Comparison of ENCODE assay signal across 19 cellular contexts in genomic region chr9:124513374-124513994, GRCh38. TPM values are rescaled to one million over a fixed set of nuclear protein-coding genes. Genes with fewer than 3 reads are reported as not detected.
DNase-seq lines count a peak whose midpoint lies in the region; ATAC-seq and TF ChIP-seq lines count a peak whose summit lies in the region.
"Had no signal": no experiment of that assay in that cellular context is flagged by ENCODE, and none has a peak within 500 bp of the region (broad histone marks: within the 10 kb centered on the region; RNA-seq: fewer than 3 reads in every experiment).

No MANE protein-coding gene starts in this region.

- H3K4me1 Mint-ChIP-seq in brain: peaks cover 45% of the 10 kb centered on the region
- peaks cover 0 to 4% of the 10 kb centered on the region in 2 donors for H3K4me1 Mint-ChIP-seq in effector memory CD8-positive, alpha-beta T cell (ENCODE audit: low read depth in 2 of 2)

- no peak overlapping the region for H3K4me3 ChIP-seq in upper lobe of right lung
- no peak overlapping the region for H3K4me3 ChIP-seq in suprapubic skin
- H3K4me3 ChIP-seq: thoracic aorta had no signal

- H3K27me3 ChIP-seq in upper lobe of right lung (no peaks in the 10 kb centered on the region), suprapubic skin (peaks cover 3% of the 10 kb centered on the region)

- peak; percentile 69 for DNase-seq in Right ventricle myocardium inferior (ENCODE audit: missing footprints)
- no peak for DNase-seq in cardiac septum (ENCODE audit: low spot score)
- peak; percentile 13 for DNase-seq in OCI-M1 (lab: John Stamatoyannopoulos, UW)
- no peak for DNase-seq in upper lobe of right lung
- DNase-seq in effector memory CD8-positive, alpha-beta T cell: no peak
- DNase-seq in suprapubic skin (ENCODE audit: low spot score in 2 of 2): no peak
- DNase-seq in amniotic stem cell (lab: John Stamatoyannopoulos, UW): no peak
- DNase-seq: activated CD4-positive, alpha-beta T cell treated with anti-CD3 and anti-CD28 coated beads for 36 hours; activated T-cell treated with anti-CD3 and anti-CD28 coated beads, Interleukin-2, amount 50 U/mL, for 48 hours; mesenchymal stem cell; NCI-H187 treated with DMSO at 0.1 percent for 48 hours; NCI-H82; occipital lobe; stimulated activated CD4-positive, alpha-beta T cell treated with anti-CD3 and anti-CD28 coated beads, Interleukin-12 subunit alpha, Interleukin-12 subunit beta, amount 100 ng/mL, for 4 hours had no signal

- H3K9me3 ChIP-seq in upper lobe of right lung (no peaks in the 10 kb centered on the region), suprapubic skin (no peaks in the 10 kb centered on the region)
- H3K9me3 ChIP-seq: thoracic aorta had no signal

- H3K27ac ChIP-seq in upper lobe of right lung (no peak overlapping the region), suprapubic skin (no peak overlapping the region)
- H3K27ac ChIP-seq: KMS-11, thoracic aorta had no signal

- peak overlapping the region in 3 of 5 experiments; percentile 7 to 48 (median 8) for H3K27ac Mint-ChIP-seq in brain
- no peak overlapping the region for H3K27ac Mint-ChIP-seq in effector memory CD8-positive, alpha-beta T cell
- H3K27ac Mint-ChIP-seq: activated CD4-positive, alpha-beta T cell treated with anti-CD3 and anti-CD28 coated beads for 36 hours had no signal

- no peaks in the 10 kb centered on the region for H3K9me3 Mint-ChIP-seq in brain
- no peaks in the 10 kb centered on the region for H3K9me3 Mint-ChIP-seq in effector memory CD8-positive, alpha-beta T cell

- TF ChIP-seq EP300 in suprapubic skin (IDR thresholded peaks at IDR 0.05): no peak

- no peaks in the 10 kb centered on the region for H3K36me3 Mint-ChIP-seq in brain
- H3K36me3 Mint-ChIP-seq in effector memory CD8-positive, alpha-beta T cell (ENCODE audit: insufficient read depth): no peaks in the 10 kb centered on the region

- peaks cover 5% of the 10 kb centered on the region for H3K27me3 Mint-ChIP-seq in brain
- peaks cover 17 to 53% of the 10 kb centered on the region in 2 donors for H3K27me3 Mint-ChIP-seq in effector memory CD8-positive, alpha-beta T cell

- H3K36me3 ChIP-seq in upper lobe of right lung (no peaks in the 10 kb centered on the region), suprapubic skin (no peaks in the 10 kb centered on the region)
- H3K36me3 ChIP-seq: thoracic aorta had no signal

- no peak for TF ChIP-seq CTCF in brain (conservative IDR thresholded peaks at IDR 0.05)
- TF ChIP-seq CTCF in upper lobe of right lung (IDR thresholded peaks at IDR 0.05): no peak
- TF ChIP-seq CTCF in suprapubic skin (IDR thresholded peaks at IDR 0.05): no peak

- no peaks in the 10 kb centered on the region for H3K4me1 ChIP-seq in upper lobe of right lung
- H3K4me1 ChIP-seq in suprapubic skin: peaks cover 5% of the 10 kb centered on the region

- H3K4me3 Mint-ChIP-seq in brain: no peak overlapping the region
- no peak overlapping the region for H3K4me3 Mint-ChIP-seq in effector memory CD8-positive, alpha-beta T cell
- H3K4me3 Mint-ChIP-seq: activated CD4-positive, alpha-beta T cell treated with anti-CD3 and anti-CD28 coated beads for 36 hours had no signal

- no peak for TF ChIP-seq POLR2A in suprapubic skin (IDR thresholded peaks at IDR 0.05)

- intact Hi-C loops in Right ventricle myocardium inferior (cut with DNase I): no loop called here
- intact Hi-C loops in cardiac septum (cut with DNase I): no loop called here
- intact Hi-C loops in upper lobe of right lung (cut with DNase I): no loop called here

- ATAC-seq in Right ventricle myocardium inferior (peak; percentile 81), upper lobe of right lung (peak; percentile 5)
- no peak for ATAC-seq in effector memory CD8-positive, alpha-beta T cell (replicated peaks)
- ATAC-seq: activated CD4-positive, alpha-beta T cell treated with anti-CD3 and anti-CD28 coated beads for 36 hours had no signal

- WGBS in suprapubic skin: 56% methylated on average over 3 of the region's 5 CpGs

RNA-seq across cellular contexts. Expression of gene NR5A1, which starts 6.3 kb away (rescaled TPM):
- not detected for total RNA-seq in Right ventricle myocardium inferior
- not detected for total RNA-seq in cardiac septum
- not detected for polyA plus RNA-seq in brain (ENCODE audit: insufficient read depth, low read depth, low replicate concordance)
- not detected for total RNA-seq in upper lobe of right lung
- total RNA-seq in suprapubic skin: not detected
- total RNA-seq: A673; activated CD4-positive, alpha-beta T cell treated with anti-CD3 and anti-CD28 coated beads for 36 hours; dermis microvascular lymphatic vessel endothelial cell; thoracic aorta had no signal

Comparison
In these comparisons a context has a peak if more than half of its experiments do, and no peak if none do; other contexts are left out.
1. DNase-seq: peak in Right ventricle myocardium inferior (single experiment) and OCI-M1 (single experiment); none in cardiac septum (single experiment), upper lobe of right lung (single experiment), effector memory CD8-positive, alpha-beta T cell (0 of 3), suprapubic skin (0 of 2) and amniotic stem cell (single experiment).
2. H3K27ac Mint-ChIP-seq: peak in brain (3 of 5); none in effector memory CD8-positive, alpha-beta T cell (0 of 2).